5 cellular contexts compared by ENCODE assay signal in genomic region chr6:36409718-36410117, GRCh38. TPM values are rescaled to one million over a fixed set of nuclear protein-coding genes. Genes with fewer than 3 reads are reported as not detected.
"Had no signal": no experiment of that assay in that cellular context is flagged by ENCODE, and none has a peak within 500 bp of the region (broad histone marks: within the 10 kb centered on the region; RNA-seq: fewer than 3 reads in every experiment).

No MANE protein-coding gene starts in this region.

RNA-seq across cellular contexts. Expression of gene PXT1, which starts 32.9 kb away (rescaled TPM):
- total RNA-seq: GM23248, H1, H4, H9 had no signal
- polyA plus RNA-seq: GM23248, GM23338 had no signal
